In the genomic region with DNA sequence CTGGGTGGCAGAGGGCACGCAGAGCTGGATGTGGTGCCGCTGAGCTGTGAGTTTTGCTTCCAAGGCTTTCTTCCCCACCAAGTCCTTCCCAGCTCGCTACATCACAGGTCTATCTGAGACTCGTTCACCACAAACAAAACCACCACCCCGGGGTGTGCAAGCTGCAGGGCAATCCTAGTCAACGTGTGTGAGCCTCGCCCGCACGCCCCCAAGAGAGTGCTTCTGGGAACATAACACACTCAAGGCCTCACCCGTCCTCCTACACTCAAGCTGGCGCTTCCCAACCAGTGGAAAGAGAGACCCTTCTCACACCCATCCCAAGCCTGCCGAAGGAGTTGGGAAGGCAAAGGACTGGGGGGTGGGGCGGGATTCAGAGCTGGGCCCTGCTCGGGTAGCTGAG, we compare ENCODE assay signal across 1 cellular context.
TF ChIP-seq lines count a peak whose summit lies in the region.

No MANE protein-coding gene starts in this region.

TF ChIP-seq in H1, 55 proteins besides CTCF, POLR2A, EP300 and RAD21:
- no peak for TF ChIP-seq HDAC2 (IDR thresholded peaks at IDR 0.05; ENCODE audit: borderline replicate concordance in 1 of 2, low read depth in 2 of 2, low read length in 2 of 2)
- TF ChIP-seq RNF2 (IDR thresholded peaks at IDR 0.05; ENCODE audit: borderline replicate concordance, low read depth, low read length, missing control alignments, poor library complexity, severe bottlenecking), result no peak
- no peak for TF ChIP-seq MAFK (IDR thresholded peaks at IDR 0.05; ENCODE audit: low read depth, low read length)
- no peak for TF ChIP-seq SP2 (IDR thresholded peaks at IDR 0.05; ENCODE audit: low read length)
- no peak for TF ChIP-seq ZNF274 (IDR thresholded peaks at IDR 0.05; ENCODE audit: borderline replicate concordance, extremely low read depth, low read length)
- TF ChIP-seq KDM4A (IDR thresholded peaks at IDR 0.05; ENCODE audit: low read depth, low read length, severe bottlenecking), result no peak
- no peak for TF ChIP-seq BRCA1 (IDR thresholded peaks at IDR 0.05; ENCODE audit: low read depth, low read length)
- TF ChIP-seq, protein P1, sequence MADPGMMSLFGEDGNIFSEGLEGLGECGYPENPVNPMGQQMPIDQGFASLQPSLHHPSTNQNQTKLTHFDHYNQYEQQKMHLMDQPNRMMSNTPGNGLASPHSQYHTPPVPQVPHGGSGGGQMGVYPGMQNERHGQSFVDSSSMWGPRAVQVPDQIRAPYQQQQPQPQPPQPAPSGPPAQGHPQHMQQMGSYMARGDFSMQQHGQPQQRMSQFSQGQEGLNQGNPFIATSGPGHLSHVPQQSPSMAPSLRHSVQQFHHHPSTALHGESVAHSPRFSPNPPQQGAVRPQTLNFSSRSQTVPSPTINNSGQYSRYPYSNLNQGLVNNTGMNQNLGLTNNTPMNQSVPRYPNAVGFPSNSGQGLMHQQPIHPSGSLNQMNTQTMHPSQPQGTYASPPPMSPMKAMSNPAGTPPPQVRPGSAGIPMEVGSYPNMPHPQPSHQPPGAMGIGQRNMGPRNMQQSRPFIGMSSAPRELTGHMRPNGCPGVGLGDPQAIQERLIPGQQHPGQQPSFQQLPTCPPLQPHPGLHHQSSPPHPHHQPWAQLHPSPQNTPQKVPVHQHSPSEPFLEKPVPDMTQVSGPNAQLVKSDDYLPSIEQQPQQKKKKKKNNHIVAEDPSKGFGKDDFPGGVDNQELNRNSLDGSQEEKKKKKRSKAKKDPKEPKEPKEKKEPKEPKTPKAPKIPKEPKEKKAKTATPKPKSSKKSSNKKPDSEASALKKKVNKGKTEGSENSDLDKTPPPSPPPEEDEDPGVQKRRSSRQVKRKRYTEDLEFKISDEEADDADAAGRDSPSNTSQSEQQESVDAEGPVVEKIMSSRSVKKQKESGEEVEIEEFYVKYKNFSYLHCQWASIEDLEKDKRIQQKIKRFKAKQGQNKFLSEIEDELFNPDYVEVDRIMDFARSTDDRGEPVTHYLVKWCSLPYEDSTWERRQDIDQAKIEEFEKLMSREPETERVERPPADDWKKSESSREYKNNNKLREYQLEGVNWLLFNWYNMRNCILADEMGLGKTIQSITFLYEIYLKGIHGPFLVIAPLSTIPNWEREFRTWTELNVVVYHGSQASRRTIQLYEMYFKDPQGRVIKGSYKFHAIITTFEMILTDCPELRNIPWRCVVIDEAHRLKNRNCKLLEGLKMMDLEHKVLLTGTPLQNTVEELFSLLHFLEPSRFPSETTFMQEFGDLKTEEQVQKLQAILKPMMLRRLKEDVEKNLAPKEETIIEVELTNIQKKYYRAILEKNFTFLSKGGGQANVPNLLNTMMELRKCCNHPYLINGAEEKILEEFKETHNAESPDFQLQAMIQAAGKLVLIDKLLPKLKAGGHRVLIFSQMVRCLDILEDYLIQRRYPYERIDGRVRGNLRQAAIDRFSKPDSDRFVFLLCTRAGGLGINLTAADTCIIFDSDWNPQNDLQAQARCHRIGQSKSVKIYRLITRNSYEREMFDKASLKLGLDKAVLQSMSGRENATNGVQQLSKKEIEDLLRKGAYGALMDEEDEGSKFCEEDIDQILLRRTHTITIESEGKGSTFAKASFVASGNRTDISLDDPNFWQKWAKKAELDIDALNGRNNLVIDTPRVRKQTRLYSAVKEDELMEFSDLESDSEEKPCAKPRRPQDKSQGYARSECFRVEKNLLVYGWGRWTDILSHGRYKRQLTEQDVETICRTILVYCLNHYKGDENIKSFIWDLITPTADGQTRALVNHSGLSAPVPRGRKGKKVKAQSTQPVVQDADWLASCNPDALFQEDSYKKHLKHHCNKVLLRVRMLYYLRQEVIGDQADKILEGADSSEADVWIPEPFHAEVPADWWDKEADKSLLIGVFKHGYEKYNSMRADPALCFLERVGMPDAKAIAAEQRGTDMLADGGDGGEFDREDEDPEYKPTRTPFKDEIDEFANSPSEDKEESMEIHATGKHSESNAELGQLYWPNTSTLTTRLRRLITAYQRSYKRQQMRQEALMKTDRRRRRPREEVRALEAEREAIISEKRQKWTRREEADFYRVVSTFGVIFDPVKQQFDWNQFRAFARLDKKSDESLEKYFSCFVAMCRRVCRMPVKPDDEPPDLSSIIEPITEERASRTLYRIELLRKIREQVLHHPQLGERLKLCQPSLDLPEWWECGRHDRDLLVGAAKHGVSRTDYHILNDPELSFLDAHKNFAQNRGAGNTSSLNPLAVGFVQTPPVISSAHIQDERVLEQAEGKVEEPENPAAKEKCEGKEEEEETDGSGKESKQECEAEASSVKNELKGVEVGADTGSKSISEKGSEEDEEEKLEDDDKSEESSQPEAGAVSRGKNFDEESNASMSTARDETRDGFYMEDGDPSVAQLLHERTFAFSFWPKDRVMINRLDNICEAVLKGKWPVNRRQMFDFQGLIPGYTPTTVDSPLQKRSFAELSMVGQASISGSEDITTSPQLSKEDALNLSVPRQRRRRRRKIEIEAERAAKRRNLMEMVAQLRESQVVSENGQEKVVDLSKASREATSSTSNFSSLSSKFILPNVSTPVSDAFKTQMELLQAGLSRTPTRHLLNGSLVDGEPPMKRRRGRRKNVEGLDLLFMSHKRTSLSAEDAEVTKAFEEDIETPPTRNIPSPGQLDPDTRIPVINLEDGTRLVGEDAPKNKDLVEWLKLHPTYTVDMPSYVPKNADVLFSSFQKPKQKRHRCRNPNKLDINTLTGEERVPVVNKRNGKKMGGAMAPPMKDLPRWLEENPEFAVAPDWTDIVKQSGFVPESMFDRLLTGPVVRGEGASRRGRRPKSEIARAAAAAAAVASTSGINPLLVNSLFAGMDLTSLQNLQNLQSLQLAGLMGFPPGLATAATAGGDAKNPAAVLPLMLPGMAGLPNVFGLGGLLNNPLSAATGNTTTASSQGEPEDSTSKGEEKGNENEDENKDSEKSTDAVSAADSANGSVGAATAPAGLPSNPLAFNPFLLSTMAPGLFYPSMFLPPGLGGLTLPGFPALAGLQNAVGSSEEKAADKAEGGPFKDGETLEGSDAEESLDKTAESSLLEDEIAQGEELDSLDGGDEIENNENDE (IDR thresholded peaks at IDR 0.05; ENCODE audit: insufficient replicate concordance, low read length), result no peak
- TF ChIP-seq PHF8 (conservative IDR thresholded peaks at IDR 0.05; ENCODE audit: low read depth, low read length), result no peak
- no peak for TF ChIP-seq YY1 (IDR thresholded peaks at IDR 0.05; ENCODE audit: low read depth, low read length)
- TF ChIP-seq CBX8 (IDR thresholded peaks at IDR 0.05; ENCODE audit: borderline replicate concordance, low read depth, low read length), result no peak
TF ChIP-seq in H1: peak in this region for 0.
